Comparison of ENCODE assay signal across 2 cellular contexts in genomic region chr1:897951-898350, GRCh38. TPM values are rescaled to one million over a fixed set of nuclear protein-coding genes. Genes with fewer than 3 reads are reported as not detected.
"Had no signal": no experiment of that assay in that cellular context is flagged by ENCODE, and none has a peak within 500 bp of the region (broad histone marks: within the 10 kb centered on the region; RNA-seq: fewer than 3 reads in every experiment).

No MANE protein-coding gene starts in this region.

RNA-seq across cellular contexts. Expression of gene SAMD11, which starts 25.8 kb away (rescaled TPM):
- total RNA-seq: HT-29, SK-MEL-5 had no signal
